1 cellular context compared by ENCODE assay signal in genomic region chrX:45715787-45716186, GRCh38.
TF ChIP-seq lines count a peak whose summit lies in the region.

No MANE protein-coding gene starts in this region.

TF ChIP-seq in SK-N-SH, 30 proteins besides CTCF, POLR2A, EP300 and RAD21 (continued from another document):
- TF ChIP-seq POLR2AphosphoS5 (IDR thresholded peaks at IDR 0.05; ENCODE audit: low read depth, low read length): peak; percentile 32; the same call in 1 of the 2 replicates
- TF ChIP-seq SIN3A (IDR thresholded peaks at IDR 0.05; ENCODE audit: borderline replicate concordance, low read depth, low read length): no peak
- no peak for TF ChIP-seq SMC3 (IDR thresholded peaks at IDR 0.05; ENCODE audit: low read depth, low read length)
- TF ChIP-seq TCF12 (IDR thresholded peaks at IDR 0.05): peak; percentile 79
- no peak for TF ChIP-seq USF1 (IDR thresholded peaks at IDR 0.05; ENCODE audit: borderline replicate concordance, low read depth)
- no peak for TF ChIP-seq CHD2 (IDR thresholded peaks at IDR 0.05; ENCODE audit: low read length, partially characterized antibody)
- TF ChIP-seq, protein P1, sequence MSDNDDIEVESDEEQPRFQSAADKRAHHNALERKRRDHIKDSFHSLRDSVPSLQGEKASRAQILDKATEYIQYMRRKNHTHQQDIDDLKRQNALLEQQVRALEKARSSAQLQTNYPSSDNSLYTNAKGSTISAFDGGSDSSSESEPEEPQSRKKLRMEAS (IDR thresholded peaks at IDR 0.05; ENCODE audit: low read depth): 0 out of 2 replicates have a peak, but pooled peaks have one; percentile 32
- TF ChIP-seq, protein P2, sequence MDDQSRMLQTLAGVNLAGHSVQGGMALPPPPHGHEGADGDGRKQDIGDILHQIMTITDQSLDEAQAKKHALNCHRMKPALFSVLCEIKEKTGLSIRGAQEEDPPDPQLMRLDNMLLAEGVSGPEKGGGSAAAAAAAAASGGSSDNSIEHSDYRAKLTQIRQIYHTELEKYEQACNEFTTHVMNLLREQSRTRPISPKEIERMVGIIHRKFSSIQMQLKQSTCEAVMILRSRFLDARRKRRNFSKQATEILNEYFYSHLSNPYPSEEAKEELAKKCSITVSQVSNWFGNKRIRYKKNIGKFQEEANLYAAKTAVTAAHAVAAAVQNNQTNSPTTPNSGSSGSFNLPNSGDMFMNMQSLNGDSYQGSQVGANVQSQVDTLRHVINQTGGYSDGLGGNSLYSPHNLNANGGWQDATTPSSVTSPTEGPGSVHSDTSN (IDR thresholded peaks at IDR 0.05): peak; percentile 57
- no peak for TF ChIP-seq RFX5 (IDR thresholded peaks at IDR 0.05; ENCODE audit: low read length)
